Comparison of ENCODE assay signal across 23 cellular contexts in genomic region chr18:45738660-45739059, GRCh38. TPM values are rescaled to one million over a fixed set of nuclear protein-coding genes. Genes with fewer than 3 reads are reported as not detected.
DNase-seq lines count a peak whose midpoint lies in the region; TF ChIP-seq lines count a peak whose summit lies in the region.
"Had no signal": no experiment of that assay in that cellular context is flagged by ENCODE, and none has a peak within 500 bp of the region (broad histone marks: within the 10 kb centered on the region; RNA-seq: fewer than 3 reads in every experiment).

No MANE protein-coding gene starts in this region.

- H4K8ac ChIP-seq in H9 (replicated peaks; ENCODE audit: insufficient read length, low read depth, low read length) = no peak overlapping the region

- H3K9me3 ChIP-seq in H9 (ENCODE audit: control insufficient read depth, low read depth, low read length) = no peaks in the 10 kb centered on the region
- H3K9me3 ChIP-seq: esophagus muscularis mucosa, left lung, SJSA1, spleen, stomach, transverse colon had no signal

- H3K4me2 ChIP-seq in H9 (ENCODE audit: insufficient read depth, insufficient read length, low read length) = no peak overlapping the region

- H3K18ac ChIP-seq in H9 (ENCODE audit: insufficient read length, low read depth, low read length) = no peak overlapping the region

- H3K56ac ChIP-seq in H9 (ENCODE audit: insufficient read length, low read depth, low read length) = no peak overlapping the region

- no peak overlapping the region for H2BK15ac ChIP-seq in H9 (ENCODE audit: low read depth, low read length)

- no peak overlapping the region for H3K4ac ChIP-seq in H9 (ENCODE audit: low read depth, low read length)

- H3K23me2 ChIP-seq in H9 (ENCODE audit: insufficient read length, low read depth, low read length, poor library complexity, severe bottlenecking) = no peaks in the 10 kb centered on the region

- H2BK12ac ChIP-seq in H9 (ENCODE audit: insufficient read length, low read depth, low read length) = no peak overlapping the region

- H3K4me3 ChIP-seq in fibroblast of villous mesenchyme (ENCODE audit: low read depth, low read length) = no peak overlapping the region
- H3K4me3 ChIP-seq: esophagus muscularis mucosa, left lung, SJSA1, spleen, stomach, transverse colon had no signal

- peaks cover 0 to under 1% of the 10 kb centered on the region in 2 experiments; a peak in 1 of 5 replicates for H3K9me3 Mint-ChIP-seq in H9
- H3K9me3 Mint-ChIP-seq: activated T-cell treated with anti-CD3 and anti-CD28 coated beads, Interleukin-2, amount 50 U/mL, for 24 hours; central memory CD8-positive, alpha-beta T cell had no signal

- no peak overlapping the region for H3K23ac ChIP-seq in H9 (ENCODE audit: insufficient read length, low read depth, low read length)

- H3K4me3 Mint-ChIP-seq in H9 = no peak overlapping the region
- H3K4me3 Mint-ChIP-seq: activated T-cell treated with anti-CD3 and anti-CD28 coated beads, Interleukin-2, amount 50 U/mL, for 24 hours; central memory CD8-positive, alpha-beta T cell had no signal

- intact Hi-C loops in head of caudate nucleus (cut with DNase I) = no loop called here

- H3T11ph ChIP-seq in H9 (ENCODE audit: low read length) = no peak overlapping the region

- H3K14ac ChIP-seq in H9 (ENCODE audit: insufficient read depth, low read length) = no peak overlapping the region

- H4K20me1 ChIP-seq in H9 (ENCODE audit: control insufficient read depth, insufficient read depth, insufficient read length) = no peaks in the 10 kb centered on the region

- TF ChIP-seq CTCF in C4-2B (conservative IDR thresholded peaks at IDR 0.05) = 0 out of 2 replicates have a peak, but pooled peaks have one; percentile 5
- TF ChIP-seq CTCF in H9 (conservative IDR thresholded peaks at IDR 0.05) = peak; percentile 49; the same call in 2 of the 3 replicates
- peak; percentile 13 for TF ChIP-seq CTCF in fibroblast of villous mesenchyme (IDR thresholded peaks at IDR 0.05; ENCODE audit: insufficient read depth, low read depth, low read length)

- H2BK20ac ChIP-seq in H9 (ENCODE audit: low read depth, low read length, poor library complexity, severe bottlenecking) = no peak overlapping the region

- H2AFZ ChIP-seq in H9 (ENCODE audit: low read length) = no peak overlapping the region

- no peaks in the 10 kb centered on the region for H3K79me2 ChIP-seq in H9 (ENCODE audit: insufficient read depth, low read length)

- H3K4me1 Mint-ChIP-seq in H9 = peaks cover 42 to 47% of the 10 kb centered on the region in 2 experiments
- H3K4me1 Mint-ChIP-seq: central memory CD8-positive, alpha-beta T cell had no signal

- no peaks in the 10 kb centered on the region for H3K27me3 ChIP-seq in H9 (ENCODE audit: insufficient read depth, low read length)
- H3K27me3 ChIP-seq: SJSA1, spleen, transverse colon had no signal

- H3K27ac Mint-ChIP-seq in H9 = no peak overlapping the region
- H3K27ac Mint-ChIP-seq: activated T-cell treated with anti-CD3 and anti-CD28 coated beads, Interleukin-2, amount 50 U/mL, for 24 hours had no signal

- H3K36me3 Mint-ChIP-seq in H9 (ENCODE audit: insufficient read depth in 1 of 3, low read depth in 3 of 3) = no peaks in the 10 kb centered on the region

- H3K27me3 Mint-ChIP-seq in H9 (ENCODE audit: low read depth) = no peaks in the 10 kb centered on the region
- H3K27me3 Mint-ChIP-seq: activated T-cell treated with anti-CD3 and anti-CD28 coated beads, Interleukin-2, amount 50 U/mL, for 24 hours; central memory CD8-positive, alpha-beta T cell had no signal

- TF ChIP-seq POLR2A in erythroblast (IDR thresholded peaks at IDR 0.05; ENCODE audit: low read length) = no peak

- H3K9ac ChIP-seq in H9 (ENCODE audit: extremely low read depth, insufficient read length, low read length) = no peak overlapping the region

- H2AK5ac ChIP-seq in H9 (ENCODE audit: insufficient read length, low read length) = no peak overlapping the region

- no peak overlapping the region for H4K5ac ChIP-seq in H9 (ENCODE audit: insufficient read length, low read depth, low read length)

- no peak overlapping the region for H2BK120ac ChIP-seq in H9 (ENCODE audit: low read depth, low read length, poor library complexity, severe bottlenecking)

- peak; percentile 55 for DNase-seq in H9
- peak; percentile 34 for DNase-seq in UCSD-AML1 (lab: John Stamatoyannopoulos, UW; ENCODE audit: unreplicated experiment)
- no peak for DNase-seq in fibroblast of villous mesenchyme (ENCODE audit: low read depth)
- DNase-seq in NCI-H1694 (lab: John Stamatoyannopoulos, UW) = no peak
- DNase-seq in erythroblast (lab: John Stamatoyannopoulos, UW) = no peak
- no peak for DNase-seq in head of caudate nucleus
- DNase-seq: activated naive CD4-positive, alpha-beta T cell treated with Interleukin-2 at 50 U/mL for 16 hours; activated T-cell treated with anti-CD3 and anti-CD28 coated beads, Interleukin-2, amount 50 U/mL, for 24 hours; anterior cingulate cortex; DND-41; HCEC 1CT; left lung; NCI-H1436; NCI-H226; spleen; stimulated activated CD4-positive, alpha-beta T cell treated with anti-CD3 and anti-CD28 coated beads, Interleukin-4, amount 100 ng/mL, for 24 hours; stomach; T-helper 2 cell; transverse colon had no signal

- no peaks in the 10 kb centered on the region for H3K79me1 ChIP-seq in H9 (ENCODE audit: insufficient read depth, low read depth, low read length, poor library complexity, severe bottlenecking)

- no peak overlapping the region for H4K91ac ChIP-seq in H9 (ENCODE audit: insufficient read length, low read depth, low read length)

- H2BK5ac ChIP-seq in H9 (ENCODE audit: insufficient read length, low read length) = no peak overlapping the region

- H3K27ac ChIP-seq in C4-2B = no peak overlapping the region
- H3K27ac ChIP-seq in H9 (ENCODE audit: insufficient read length, low read depth, low read length) = no peak overlapping the region
- H3K27ac ChIP-seq: esophagus muscularis mucosa, left lung, SJSA1, spleen, stomach, transverse colon had no signal

- no peaks in the 10 kb centered on the region; the same call in 1 of the 2 replicates for H3K4me1 ChIP-seq in H9 (ENCODE audit: insufficient read depth, low read length)
- H3K4me1 ChIP-seq: left lung, SJSA1, spleen, stomach, transverse colon had no signal

RNA-seq across cellular contexts. Expression of gene SLC14A1, which starts 14.7 kb away (rescaled TPM):
- total RNA-seq in H9 (2021) (not detected in 2 replicates), fibroblast of villous mesenchyme (0.86 and 9.3 TPM in 2 replicates)

Comparison
In these comparisons a context has a peak if more than half of its experiments do, and no peak if none do; other contexts are left out.
1. DNase-seq: peak in H9 (single experiment) and UCSD-AML1 (single experiment); none in fibroblast of villous mesenchyme (single experiment), NCI-H1694 (single experiment), erythroblast (0 of 2) and head of caudate nucleus (0 of 42).
2. Peak in every context shown above with its lines, with median percentiles within 50 percentile points of each other: CTCF ChIP-seq.